Comparison of ENCODE assay signal across 8 cellular contexts in the genomic region with DNA sequence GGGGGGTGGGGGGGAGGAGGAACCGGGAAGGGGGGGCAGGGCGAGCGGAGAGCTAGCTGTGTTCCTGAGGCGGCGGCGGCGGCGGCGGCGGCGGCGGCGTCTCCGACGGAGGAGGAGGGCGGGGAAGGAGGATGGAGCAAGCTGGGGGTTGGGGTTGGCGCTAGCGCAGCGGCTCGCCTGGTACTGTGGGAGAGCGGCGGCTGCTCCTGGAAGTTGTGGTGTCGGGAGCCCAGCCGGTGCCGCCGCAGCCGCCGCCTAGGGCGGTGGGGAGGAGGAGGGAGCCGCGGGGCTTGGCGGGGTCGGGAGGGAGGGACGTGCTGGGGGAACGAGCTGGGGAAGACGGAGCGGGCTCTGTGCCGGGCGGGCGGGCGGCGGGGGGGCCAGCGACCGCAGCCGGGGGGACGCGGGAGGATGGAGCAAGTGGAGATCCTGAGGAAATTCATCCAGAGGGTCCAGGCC. TPM values are rescaled to one million over a fixed set of nuclear protein-coding genes. Genes with fewer than 3 reads are reported as not detected.
DNase-seq lines count a peak whose midpoint lies in the region; ATAC-seq and TF ChIP-seq lines count a peak whose summit lies in the region.

A gene (plus strand): TSS at position 160 of the 459 bp plus-strand sequence. CDS start 252 bp downstream, at position 412.

- TF ChIP-seq CTCF in liver (IDR thresholded peaks at IDR 0.05; ENCODE audit: low read depth, low read length, missing input control) = no peak

- H3K36me3 ChIP-seq in liver (ENCODE audit: control insufficient read depth in 4 of 4, insufficient read depth in 3 of 4, low read depth in 1 of 4, low read length in 3 of 4) (no peaks in the 10 kb centered on the region), stomach smooth muscle (ENCODE audit: control insufficient read depth in 2 of 2, insufficient read depth in 2 of 2, low read length in 2 of 2) (no peaks in the 10 kb centered on the region)

- DNase-seq in NCI-H510A (lab: John Stamatoyannopoulos, UW) (peak; percentile 64), NCI-H510A treated with DMSO at 0.1 percent for 48 hours (lab: John Stamatoyannopoulos, UW) (no peak), NCI-H526 (lab: John Stamatoyannopoulos, UW) (peak; percentile 86 to 97), cerebellum (ENCODE audit: low spot score) (no peak)

- H3K9me3 ChIP-seq in liver (ENCODE audit: control insufficient read depth in 4 of 4, low read length in 3 of 4) (no peaks in the 10 kb centered on the region), stomach smooth muscle (ENCODE audit: control insufficient read depth in 2 of 2, low read length in 2 of 2) (no peaks in the 10 kb centered on the region)

- TF ChIP-seq RAD21 in liver (IDR thresholded peaks at IDR 0.05) = no peak

- H3K27ac ChIP-seq in liver (ENCODE audit: low read depth in 1 of 2, low read length in 2 of 2) (peak within 1 kb of the TSS; percentile 94 to 97), stomach smooth muscle (ENCODE audit: low read length) (peak within 1 kb of the TSS; percentile 93)

- H3K9ac ChIP-seq in liver (ENCODE audit: low read depth in 1 of 2, low read length in 2 of 2) (peak within 1 kb of the TSS; percentile 88 to 96), stomach smooth muscle (ENCODE audit: low read length in 2 of 2) (peak within 1 kb of the TSS; percentile 94 to 97)

- ATAC-seq in HG02798 (IDR thresholded peaks at IDR 0.05; ENCODE audit: poor library complexity, unreplicated experiment) (peak; percentile 46), HG02623 (IDR thresholded peaks at IDR 0.05; ENCODE audit: unreplicated experiment) (no peak)

- H3K27me3 ChIP-seq in liver (ENCODE audit: control insufficient read depth in 4 of 4, insufficient read depth in 4 of 4, low read length in 3 of 4) = no peaks in the 10 kb centered on the region
- H3K27me3 ChIP-seq in stomach smooth muscle (ENCODE audit: control insufficient read depth in 1 of 2, insufficient read depth in 2 of 2, low read length in 2 of 2) = no peaks in the 10 kb centered on the region

- WGBS in liver = under 1% methylated on average over 47 of the region's 47 CpGs

- peaks cover 0 to 10% (median 6%) of the 10 kb centered on the region in 4 donors for H3K4me1 ChIP-seq in liver (ENCODE audit: control insufficient read depth in 4 of 4, insufficient read depth in 4 of 4, low read length in 3 of 4)
- peaks cover 12% of the 10 kb centered on the region for H3K4me1 ChIP-seq in stomach smooth muscle (ENCODE audit: control insufficient read depth, insufficient read depth, low read length)

- H3K4me3 ChIP-seq in liver (ENCODE audit: low read depth in 1 of 3, low read length in 3 of 3) (peak within 1 kb of the TSS; percentile 94 to 97 (median 95)), stomach smooth muscle (ENCODE audit: low read length in 2 of 2) (peak within 1 kb of the TSS; percentile 89 to 97)

TF ChIP-seq in liver, 16 proteins besides CTCF, POLR2A, EP300 and RAD21:
- TF ChIP-seq, protein P1, sequence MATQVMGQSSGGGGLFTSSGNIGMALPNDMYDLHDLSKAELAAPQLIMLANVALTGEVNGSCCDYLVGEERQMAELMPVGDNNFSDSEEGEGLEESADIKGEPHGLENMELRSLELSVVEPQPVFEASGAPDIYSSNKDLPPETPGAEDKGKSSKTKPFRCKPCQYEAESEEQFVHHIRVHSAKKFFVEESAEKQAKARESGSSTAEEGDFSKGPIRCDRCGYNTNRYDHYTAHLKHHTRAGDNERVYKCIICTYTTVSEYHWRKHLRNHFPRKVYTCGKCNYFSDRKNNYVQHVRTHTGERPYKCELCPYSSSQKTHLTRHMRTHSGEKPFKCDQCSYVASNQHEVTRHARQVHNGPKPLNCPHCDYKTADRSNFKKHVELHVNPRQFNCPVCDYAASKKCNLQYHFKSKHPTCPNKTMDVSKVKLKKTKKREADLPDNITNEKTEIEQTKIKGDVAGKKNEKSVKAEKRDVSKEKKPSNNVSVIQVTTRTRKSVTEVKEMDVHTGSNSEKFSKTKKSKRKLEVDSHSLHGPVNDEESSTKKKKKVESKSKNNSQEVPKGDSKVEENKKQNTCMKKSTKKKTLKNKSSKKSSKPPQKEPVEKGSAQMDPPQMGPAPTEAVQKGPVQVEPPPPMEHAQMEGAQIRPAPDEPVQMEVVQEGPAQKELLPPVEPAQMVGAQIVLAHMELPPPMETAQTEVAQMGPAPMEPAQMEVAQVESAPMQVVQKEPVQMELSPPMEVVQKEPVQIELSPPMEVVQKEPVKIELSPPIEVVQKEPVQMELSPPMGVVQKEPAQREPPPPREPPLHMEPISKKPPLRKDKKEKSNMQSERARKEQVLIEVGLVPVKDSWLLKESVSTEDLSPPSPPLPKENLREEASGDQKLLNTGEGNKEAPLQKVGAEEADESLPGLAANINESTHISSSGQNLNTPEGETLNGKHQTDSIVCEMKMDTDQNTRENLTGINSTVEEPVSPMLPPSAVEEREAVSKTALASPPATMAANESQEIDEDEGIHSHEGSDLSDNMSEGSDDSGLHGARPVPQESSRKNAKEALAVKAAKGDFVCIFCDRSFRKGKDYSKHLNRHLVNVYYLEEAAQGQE (IDR thresholded peaks at IDR 0.05) = no peak
- TF ChIP-seq, protein P2, sequence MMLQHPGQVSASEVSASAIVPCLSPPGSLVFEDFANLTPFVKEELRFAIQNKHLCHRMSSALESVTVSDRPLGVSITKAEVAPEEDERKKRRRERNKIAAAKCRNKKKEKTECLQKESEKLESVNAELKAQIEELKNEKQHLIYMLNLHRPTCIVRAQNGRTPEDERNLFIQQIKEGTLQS (IDR thresholded peaks at IDR 0.05) = no peak
- TF ChIP-seq HNF4G (IDR thresholded peaks at IDR 0.05) = no peak
- TF ChIP-seq HNF4A (conservative IDR thresholded peaks at IDR 0.05) = no peak
- no peak for TF ChIP-seq GABPA (IDR thresholded peaks at IDR 0.05 in 1 of 2, conservative IDR thresholded peaks at IDR 0.05 in 1 of 2)
- TF ChIP-seq FOXA1 (IDR thresholded peaks at IDR 0.05) = no peak
- TF ChIP-seq EGR1 (IDR thresholded peaks at IDR 0.05; ENCODE audit: low read depth in 2 of 2) = no peak
- TF ChIP-seq JUND (IDR thresholded peaks at IDR 0.05) = no peak

RNA-seq across cellular contexts. Expression of the gene that starts here (rescaled TPM):
- total RNA-seq in cerebellum = 102 TPM
- total RNA-seq in liver = 10 to 100 TPM; 17.8 to 18.6 TPM
- polyA plus RNA-seq in liver = 10 to 100 TPM; 10.1 to 12.8 TPM

Comparison
In these comparisons a context has a peak if more than half of its experiments do, and no peak if none do; other contexts are left out.
1. DNase-seq: peak in NCI-H510A (single experiment) and NCI-H526 (2 of 2); none in NCI-H510A treated with DMSO at 0.1 percent for 48 hours (single experiment) and cerebellum (single experiment).